17 cellular contexts compared by ENCODE assay signal in genomic region chr13:31094331-31095015, GRCh38.
DNase-seq lines count a peak whose midpoint lies in the region; ATAC-seq and TF ChIP-seq lines count a peak whose summit lies in the region.
"Had no signal": no experiment of that assay in that cellular context is flagged by ENCODE, and none has a peak within 500 bp of the region (broad histone marks: within the 10 kb centered on the region; RNA-seq: fewer than 3 reads in every experiment).

No MANE protein-coding gene starts in this region.

- BruUV-seq in mammary epithelial cell (replicated peaks; lab: Mats Ljungman, UMichigan), result no TSS peak

- H3K4me3 Mint-ChIP-seq in type B pancreatic cell, result peak overlapping the region; percentile 2
- H3K4me3 Mint-ChIP-seq in stimulated activated memory B cell treated with anti-CD40 and anti-IgM and Interleukin-4, amounts not matched to agents 10 μg/mL and 1 μg/mL and 100 μg/mL, for 72 hours, result no peak overlapping the region
- H3K4me3 Mint-ChIP-seq: CD4-positive, CD25-positive, alpha-beta regulatory T cell had no signal

- H3K56ac ChIP-seq in mesendoderm (ENCODE audit: low read length), result peak overlapping the region; percentile 56

- H3K79me2 ChIP-seq in mammary epithelial cell (ENCODE audit: insufficient read depth, low read length), result no peaks in the 10 kb centered on the region
- no peaks in the 10 kb centered on the region for H3K79me2 ChIP-seq in mesendoderm (ENCODE audit: control insufficient read depth, insufficient read depth, low read length)

- peak overlapping the region; percentile 9 for H2BK15ac ChIP-seq in mesendoderm (replicated peaks; ENCODE audit: low read depth)

- H3K4me1 ChIP-seq in mammary epithelial cell (ENCODE audit: insufficient read depth, low read length) (peaks cover 38% of the 10 kb centered on the region), breast epithelium (no peaks in the 10 kb centered on the region), mesendoderm (ENCODE audit: control insufficient read depth, low read depth, low read length) (peaks cover 11% of the 10 kb centered on the region)

- H3K23ac ChIP-seq in mesendoderm (ENCODE audit: low read length), result no peak overlapping the region

- H3K36me3 Mint-ChIP-seq in type B pancreatic cell, result no peaks in the 10 kb centered on the region
- no peaks in the 10 kb centered on the region for H3K36me3 Mint-ChIP-seq in stimulated activated memory B cell treated with anti-CD40 and anti-IgM and Interleukin-4, amounts not matched to agents 10 μg/mL and 1 μg/mL and 100 μg/mL, for 72 hours
- H3K36me3 Mint-ChIP-seq: CD4-positive, CD25-positive, alpha-beta regulatory T cell had no signal

- H4K8ac ChIP-seq in mesendoderm (ENCODE audit: low read depth, low read length), result no peak overlapping the region

- H3K36me3 ChIP-seq in mammary epithelial cell (ENCODE audit: insufficient read depth, low read length) (no peaks in the 10 kb centered on the region), breast epithelium (no peaks in the 10 kb centered on the region), mesendoderm (ENCODE audit: control insufficient read depth, insufficient read depth, low read length) (no peaks in the 10 kb centered on the region)
- H3K36me3 ChIP-seq: BE2C had no signal

- no peaks in the 10 kb centered on the region for H3K9me3 ChIP-seq in mammary epithelial cell (replicated peaks; ENCODE audit: insufficient read depth, low read length)
- no peaks in the 10 kb centered on the region for H3K9me3 ChIP-seq in breast epithelium
- H3K9me3 ChIP-seq: BE2C had no signal

- DNase-seq in mammary epithelial cell, result peak; percentile 67
- no peak for DNase-seq in breast epithelium (ENCODE audit: low spot score in 2 of 2)
- DNase-seq in epithelial cell of esophagus (ENCODE audit: low read depth), result peak; percentile 94
- peak; percentile 6 for DNase-seq in mesendoderm
- no peak for DNase-seq in type B pancreatic cell (ENCODE audit: extremely low spot score, unreplicated experiment)
- DNase-seq in NCI-H146 (lab: John Stamatoyannopoulos, UW), result no peak
- no peak for DNase-seq in Kasumi-1 (lab: John Stamatoyannopoulos, UW)
- DNase-seq: BE2C; CD4-positive, CD25-positive, alpha-beta regulatory T cell; DMS153; NCI-H1105; NCI-H1694; NCI-H2081 treated with DMSO at 0.1 percent for 48 hours; NCI-H2227 treated with DMSO at 0.1 percent for 48 hours; NCI-H524 had no signal

- peak overlapping the region; percentile 98 for H2AK5ac ChIP-seq in mesendoderm (ENCODE audit: low read length)

- no peak for TF ChIP-seq POLR2A in breast epithelium (IDR thresholded peaks at IDR 0.05)

- intact Hi-C loops in mammary epithelial cell (cut with micrococcal nuclease), result no loop called here
- intact Hi-C loops in breast epithelium (cut with DNase I; ENCODE audit: low total_unique reads), result no loop called here

- peaks cover 4% of the 10 kb centered on the region for H3K9me3 Mint-ChIP-seq in type B pancreatic cell
- no peaks in the 10 kb centered on the region for H3K9me3 Mint-ChIP-seq in stimulated activated memory B cell treated with anti-CD40 and anti-IgM and Interleukin-4, amounts not matched to agents 10 μg/mL and 1 μg/mL and 100 μg/mL, for 72 hours

- H2AFZ ChIP-seq in mammary epithelial cell (ENCODE audit: low read depth, low read length), result peak overlapping the region; percentile 21

- H4K5ac ChIP-seq in mesendoderm (ENCODE audit: low read length), result no peak overlapping the region

- H3K27me3 Mint-ChIP-seq in type B pancreatic cell, result peaks cover 55% of the 10 kb centered on the region
- peaks cover 70% of the 10 kb centered on the region for H3K27me3 Mint-ChIP-seq in stimulated activated memory B cell treated with anti-CD40 and anti-IgM and Interleukin-4, amounts not matched to agents 10 μg/mL and 1 μg/mL and 100 μg/mL, for 72 hours

- H3K4me3 ChIP-seq in mammary epithelial cell (replicated peaks in 1 of 3; ENCODE audit: insufficient read depth in 1 of 3, low read depth in 2 of 3, low read length in 3 of 3) (no peak overlapping the region), breast epithelium (no peak overlapping the region), epithelial cell of esophagus (ENCODE audit: low read length) (no peak overlapping the region), mesendoderm (ENCODE audit: low read length) (no peak overlapping the region)
- H3K4me3 ChIP-seq: GM12878 had no signal

- H2BK120ac ChIP-seq in mesendoderm (ENCODE audit: low read depth, low read length), result no peak overlapping the region

- peak overlapping the region; percentile 45 for H3K4me2 ChIP-seq in mammary epithelial cell (ENCODE audit: insufficient read depth, low read depth, low read length)
- H3K4me2 ChIP-seq in mesendoderm (ENCODE audit: low read length), result no peak overlapping the region

- no peak overlapping the region for H3K18ac ChIP-seq in mesendoderm (ENCODE audit: low read length)

- H2BK5ac ChIP-seq in mesendoderm (ENCODE audit: low read length), result no peak overlapping the region

- 43% methylated on average over 6 of the region's 6 CpGs for WGBS in mammary epithelial cell (ENCODE audit: low coverage, missing lambda C conversion rate)
- no CpG with 5 or more reads among the region's 6 CpGs for WGBS in mesendoderm (ENCODE audit: extremely low coverage, insufficient coverage, low lambda C conversion rate)

- in situ Hi-C loops in mammary epithelial cell (cut with MboI; ENCODE audit: low sequenced_read_pairs in 2 of 2), result no loop called here

- CTCF ChIA-PET in mammary epithelial cell (lab: Charles Lee; ENCODE audit: low non-redundant PET), result no interaction called here

- peaks cover 28% of the 10 kb centered on the region for H3K4me1 Mint-ChIP-seq in type B pancreatic cell (ENCODE audit: unreplicated experiment)
- H3K4me1 Mint-ChIP-seq in stimulated activated memory B cell treated with anti-CD40 and anti-IgM and Interleukin-4, amounts not matched to agents 10 μg/mL and 1 μg/mL and 100 μg/mL, for 72 hours, result no peaks in the 10 kb centered on the region

- no peaks in the 10 kb centered on the region for H3K27me3 ChIP-seq in mammary epithelial cell (ENCODE audit: insufficient read depth, low read length)
- no peaks in the 10 kb centered on the region for H3K27me3 ChIP-seq in breast epithelium
- no peaks in the 10 kb centered on the region for H3K27me3 ChIP-seq in mesendoderm (ENCODE audit: insufficient read depth, low read length, poor library complexity)

- TF ChIP-seq CTCF in mammary epithelial cell (conservative IDR thresholded peaks at IDR 0.05 in 1 of 2, IDR thresholded peaks at IDR 0.05 in 1 of 2; ENCODE audit: extremely low read depth in 1 of 2, insufficient read depth in 1 of 2, low read depth in 1 of 2, low read length in 2 of 2) (no peak), breast epithelium (IDR thresholded peaks at IDR 0.05) (no peak), epithelial cell of esophagus (IDR thresholded peaks at IDR 0.05; ENCODE audit: insufficient read depth, low read depth, low read length, missing control alignments) (no peak), type B pancreatic cell (conservative IDR thresholded peaks at IDR 0.05) (no peak)

- peak overlapping the region; percentile 75 for H3K27ac Mint-ChIP-seq in type B pancreatic cell
- no peak overlapping the region for H3K27ac Mint-ChIP-seq in stimulated activated memory B cell treated with anti-CD40 and anti-IgM and Interleukin-4, amounts not matched to agents 10 μg/mL and 1 μg/mL and 100 μg/mL, for 72 hours
- H3K27ac Mint-ChIP-seq: CD4-positive, CD25-positive, alpha-beta regulatory T cell had no signal

- H3K4ac ChIP-seq in mesendoderm (ENCODE audit: low read depth, low read length), result no peak overlapping the region

- H3K27ac ChIP-seq in mammary epithelial cell (ENCODE audit: insufficient read depth, low read depth, low read length), result peak overlapping the region; percentile 84
- H3K27ac ChIP-seq in breast epithelium, result peak overlapping the region in 1 of 2 donors; percentile 4
- H3K27ac ChIP-seq in mesendoderm (ENCODE audit: low read depth, low read length), result no peak overlapping the region

- no peaks in the 10 kb centered on the region for H4K20me1 ChIP-seq in mammary epithelial cell (ENCODE audit: insufficient read depth, low read length)

- ATAC-seq in stimulated activated memory B cell treated with anti-CD40 and anti-IgM and Interleukin-4, amounts not matched to agents 10 μg/mL and 1 μg/mL and 100 μg/mL, for 72 hours, result no peak
- ATAC-seq: GM12878 had no signal

- H3K79me1 ChIP-seq in mesendoderm (ENCODE audit: low read length), result no peaks in the 10 kb centered on the region

- H3K9ac ChIP-seq in mammary epithelial cell (ENCODE audit: insufficient read depth, low read length) (no peak overlapping the region), mesendoderm (ENCODE audit: low read length) (no peak overlapping the region)

- dilution Hi-C loops in mammary epithelial cell (cut with HindIII; ENCODE audit: low sequenced_read_pairs), result no loop called here

Comparison
In these comparisons a context has a peak if more than half of its experiments do, and no peak if none do; other contexts are left out.
1. DNase-seq: peak in mammary epithelial cell (single experiment), epithelial cell of esophagus (single experiment) and mesendoderm (single experiment); none in breast epithelium (0 of 2), type B pancreatic cell (single experiment), NCI-H146 (single experiment) and Kasumi-1 (0 of 2).